In the genomic region with DNA sequence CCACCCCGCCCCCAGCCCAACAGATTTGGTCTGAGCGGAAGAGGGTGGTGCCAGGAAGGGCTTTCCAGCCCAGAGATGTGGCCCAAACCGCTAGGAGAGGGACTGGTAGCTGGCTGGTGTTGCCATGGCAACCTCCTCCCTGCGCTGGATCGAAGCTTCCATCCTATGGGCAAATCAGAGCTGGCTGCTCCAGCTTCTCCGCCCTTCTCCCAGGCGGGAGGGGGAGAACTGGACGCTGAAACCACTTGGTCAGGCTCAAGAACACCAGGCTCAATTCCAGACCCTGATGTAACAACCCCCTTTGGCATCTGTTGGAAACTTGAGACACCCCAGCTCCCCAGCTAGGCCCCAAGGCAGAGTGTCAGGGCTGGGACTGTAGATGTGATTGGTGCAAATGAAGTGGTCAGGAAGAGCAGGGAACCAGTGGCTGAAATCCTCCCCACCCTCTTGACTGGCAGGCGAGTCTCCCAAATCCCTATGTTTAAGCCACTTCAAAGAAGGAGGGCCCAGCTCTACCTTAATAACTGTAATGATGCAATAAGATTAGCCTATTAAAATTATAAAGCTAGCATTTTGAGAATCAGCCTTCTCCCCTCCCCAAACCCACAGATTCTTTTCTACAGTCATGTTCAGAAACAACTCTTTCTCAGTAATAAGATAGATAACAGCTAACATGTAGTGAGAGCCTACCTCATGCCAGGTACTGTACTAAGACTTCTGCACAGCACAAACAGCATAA, we compare ENCODE assay signal across 1 cellular context.
TF ChIP-seq lines count a peak whose summit lies in the region.

No MANE protein-coding gene starts in this region.

TF ChIP-seq in WTC11, 78 proteins besides CTCF, POLR2A, EP300 and RAD21 (continued from another document):
- TF ChIP-seq, protein P1, sequence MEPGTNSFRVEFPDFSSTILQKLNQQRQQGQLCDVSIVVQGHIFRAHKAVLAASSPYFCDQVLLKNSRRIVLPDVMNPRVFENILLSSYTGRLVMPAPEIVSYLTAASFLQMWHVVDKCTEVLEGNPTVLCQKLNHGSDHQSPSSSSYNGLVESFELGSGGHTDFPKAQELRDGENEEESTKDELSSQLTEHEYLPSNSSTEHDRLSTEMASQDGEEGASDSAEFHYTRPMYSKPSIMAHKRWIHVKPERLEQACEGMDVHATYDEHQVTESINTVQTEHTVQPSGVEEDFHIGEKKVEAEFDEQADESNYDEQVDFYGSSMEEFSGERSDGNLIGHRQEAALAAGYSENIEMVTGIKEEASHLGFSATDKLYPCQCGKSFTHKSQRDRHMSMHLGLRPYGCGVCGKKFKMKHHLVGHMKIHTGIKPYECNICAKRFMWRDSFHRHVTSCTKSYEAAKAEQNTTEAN (CRISPR knock-in tag; IDR thresholded peaks at IDR 0.05) = no peak
- no peak for TF ChIP-seq NFATC4 (CRISPR knock-in tag; IDR thresholded peaks at IDR 0.05)
- no peak for TF ChIP-seq ZNF671 (CRISPR knock-in tag; IDR thresholded peaks at IDR 0.05)
- TF ChIP-seq, protein P2, sequence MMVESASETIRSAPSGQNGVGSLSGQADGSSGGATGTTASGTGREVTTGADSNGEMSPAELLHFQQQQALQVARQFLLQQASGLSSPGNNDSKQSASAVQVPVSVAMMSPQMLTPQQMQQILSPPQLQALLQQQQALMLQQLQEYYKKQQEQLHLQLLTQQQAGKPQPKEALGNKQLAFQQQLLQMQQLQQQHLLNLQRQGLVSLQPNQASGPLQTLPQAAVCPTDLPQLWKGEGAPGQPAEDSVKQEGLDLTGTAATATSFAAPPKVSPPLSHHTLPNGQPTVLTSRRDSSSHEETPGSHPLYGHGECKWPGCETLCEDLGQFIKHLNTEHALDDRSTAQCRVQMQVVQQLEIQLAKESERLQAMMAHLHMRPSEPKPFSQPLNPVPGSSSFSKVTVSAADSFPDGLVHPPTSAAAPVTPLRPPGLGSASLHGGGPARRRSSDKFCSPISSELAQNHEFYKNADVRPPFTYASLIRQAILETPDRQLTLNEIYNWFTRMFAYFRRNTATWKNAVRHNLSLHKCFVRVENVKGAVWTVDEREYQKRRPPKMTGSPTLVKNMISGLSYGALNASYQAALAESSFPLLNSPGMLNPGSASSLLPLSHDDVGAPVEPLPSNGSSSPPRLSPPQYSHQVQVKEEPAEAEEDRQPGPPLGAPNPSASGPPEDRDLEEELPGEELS (CRISPR knock-in tag; IDR thresholded peaks at IDR 0.05) = no peak
- TF ChIP-seq, protein P3, sequence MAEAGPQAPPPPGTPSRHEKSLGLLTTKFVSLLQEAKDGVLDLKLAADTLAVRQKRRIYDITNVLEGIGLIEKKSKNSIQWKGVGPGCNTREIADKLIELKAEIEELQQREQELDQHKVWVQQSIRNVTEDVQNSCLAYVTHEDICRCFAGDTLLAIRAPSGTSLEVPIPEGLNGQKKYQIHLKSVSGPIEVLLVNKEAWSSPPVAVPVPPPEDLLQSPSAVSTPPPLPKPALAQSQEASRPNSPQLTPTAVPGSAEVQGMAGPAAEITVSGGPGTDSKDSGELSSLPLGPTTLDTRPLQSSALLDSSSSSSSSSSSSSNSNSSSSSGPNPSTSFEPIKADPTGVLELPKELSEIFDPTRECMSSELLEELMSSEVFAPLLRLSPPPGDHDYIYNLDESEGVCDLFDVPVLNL (CRISPR knock-in tag; IDR thresholded peaks at IDR 0.05; ENCODE audit: borderline replicate concordance, low read depth) = no peak
- no peak for TF ChIP-seq MYBL2 (CRISPR knock-in tag; IDR thresholded peaks at IDR 0.05)
- no peak for TF ChIP-seq ZNF219 (CRISPR knock-in tag; IDR thresholded peaks at IDR 0.05; ENCODE audit: borderline replicate concordance)
- TF ChIP-seq, protein P4, sequence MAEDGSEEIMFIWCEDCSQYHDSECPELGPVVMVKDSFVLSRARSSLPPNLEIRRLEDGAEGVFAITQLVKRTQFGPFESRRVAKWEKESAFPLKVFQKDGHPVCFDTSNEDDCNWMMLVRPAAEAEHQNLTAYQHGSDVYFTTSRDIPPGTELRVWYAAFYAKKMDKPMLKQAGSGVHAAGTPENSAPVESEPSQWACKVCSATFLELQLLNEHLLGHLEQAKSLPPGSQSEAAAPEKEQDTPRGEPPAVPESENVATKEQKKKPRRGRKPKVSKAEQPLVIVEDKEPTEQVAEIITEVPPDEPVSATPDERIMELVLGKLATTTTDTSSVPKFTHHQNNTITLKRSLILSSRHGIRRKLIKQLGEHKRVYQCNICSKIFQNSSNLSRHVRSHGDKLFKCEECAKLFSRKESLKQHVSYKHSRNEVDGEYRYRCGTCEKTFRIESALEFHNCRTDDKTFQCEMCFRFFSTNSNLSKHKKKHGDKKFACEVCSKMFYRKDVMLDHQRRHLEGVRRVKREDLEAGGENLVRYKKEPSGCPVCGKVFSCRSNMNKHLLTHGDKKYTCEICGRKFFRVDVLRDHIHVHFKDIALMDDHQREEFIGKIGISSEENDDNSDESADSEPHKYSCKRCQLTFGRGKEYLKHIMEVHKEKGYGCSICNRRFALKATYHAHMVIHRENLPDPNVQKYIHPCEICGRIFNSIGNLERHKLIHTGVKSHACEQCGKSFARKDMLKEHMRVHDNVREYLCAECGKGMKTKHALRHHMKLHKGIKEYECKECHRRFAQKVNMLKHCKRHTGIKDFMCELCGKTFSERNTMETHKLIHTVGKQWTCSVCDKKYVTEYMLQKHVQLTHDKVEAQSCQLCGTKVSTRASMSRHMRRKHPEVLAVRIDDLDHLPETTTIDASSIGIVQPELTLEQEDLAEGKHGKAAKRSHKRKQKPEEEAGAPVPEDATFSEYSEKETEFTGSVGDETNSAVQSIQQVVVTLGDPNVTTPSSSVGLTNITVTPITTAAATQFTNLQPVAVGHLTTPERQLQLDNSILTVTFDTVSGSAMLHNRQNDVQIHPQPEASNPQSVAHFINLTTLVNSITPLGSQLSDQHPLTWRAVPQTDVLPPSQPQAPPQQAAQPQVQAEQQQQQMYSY (CRISPR knock-in tag; IDR thresholded peaks at IDR 0.05) = no peak
- TF ChIP-seq, protein P5, sequence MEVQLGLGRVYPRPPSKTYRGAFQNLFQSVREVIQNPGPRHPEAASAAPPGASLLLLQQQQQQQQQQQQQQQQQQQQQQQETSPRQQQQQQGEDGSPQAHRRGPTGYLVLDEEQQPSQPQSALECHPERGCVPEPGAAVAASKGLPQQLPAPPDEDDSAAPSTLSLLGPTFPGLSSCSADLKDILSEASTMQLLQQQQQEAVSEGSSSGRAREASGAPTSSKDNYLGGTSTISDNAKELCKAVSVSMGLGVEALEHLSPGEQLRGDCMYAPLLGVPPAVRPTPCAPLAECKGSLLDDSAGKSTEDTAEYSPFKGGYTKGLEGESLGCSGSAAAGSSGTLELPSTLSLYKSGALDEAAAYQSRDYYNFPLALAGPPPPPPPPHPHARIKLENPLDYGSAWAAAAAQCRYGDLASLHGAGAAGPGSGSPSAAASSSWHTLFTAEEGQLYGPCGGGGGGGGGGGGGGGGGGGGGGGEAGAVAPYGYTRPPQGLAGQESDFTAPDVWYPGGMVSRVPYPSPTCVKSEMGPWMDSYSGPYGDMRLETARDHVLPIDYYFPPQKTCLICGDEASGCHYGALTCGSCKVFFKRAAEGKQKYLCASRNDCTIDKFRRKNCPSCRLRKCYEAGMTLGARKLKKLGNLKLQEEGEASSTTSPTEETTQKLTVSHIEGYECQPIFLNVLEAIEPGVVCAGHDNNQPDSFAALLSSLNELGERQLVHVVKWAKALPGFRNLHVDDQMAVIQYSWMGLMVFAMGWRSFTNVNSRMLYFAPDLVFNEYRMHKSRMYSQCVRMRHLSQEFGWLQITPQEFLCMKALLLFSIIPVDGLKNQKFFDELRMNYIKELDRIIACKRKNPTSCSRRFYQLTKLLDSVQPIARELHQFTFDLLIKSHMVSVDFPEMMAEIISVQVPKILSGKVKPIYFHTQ (CRISPR knock-in tag; IDR thresholded peaks at IDR 0.05) = no peak
- TF ChIP-seq IRF2 (CRISPR knock-in tag; IDR thresholded peaks at IDR 0.05; ENCODE audit: borderline replicate concordance, low read depth) = no peak
- TF ChIP-seq NFE2L1 (CRISPR knock-in tag; IDR thresholded peaks at IDR 0.05) = no peak
- no peak for TF ChIP-seq ZNF396 (CRISPR knock-in tag; IDR thresholded peaks at IDR 0.05; ENCODE audit: borderline replicate concordance)
